Comparison of ENCODE assay signal across 10 cellular contexts in the genomic region with DNA sequence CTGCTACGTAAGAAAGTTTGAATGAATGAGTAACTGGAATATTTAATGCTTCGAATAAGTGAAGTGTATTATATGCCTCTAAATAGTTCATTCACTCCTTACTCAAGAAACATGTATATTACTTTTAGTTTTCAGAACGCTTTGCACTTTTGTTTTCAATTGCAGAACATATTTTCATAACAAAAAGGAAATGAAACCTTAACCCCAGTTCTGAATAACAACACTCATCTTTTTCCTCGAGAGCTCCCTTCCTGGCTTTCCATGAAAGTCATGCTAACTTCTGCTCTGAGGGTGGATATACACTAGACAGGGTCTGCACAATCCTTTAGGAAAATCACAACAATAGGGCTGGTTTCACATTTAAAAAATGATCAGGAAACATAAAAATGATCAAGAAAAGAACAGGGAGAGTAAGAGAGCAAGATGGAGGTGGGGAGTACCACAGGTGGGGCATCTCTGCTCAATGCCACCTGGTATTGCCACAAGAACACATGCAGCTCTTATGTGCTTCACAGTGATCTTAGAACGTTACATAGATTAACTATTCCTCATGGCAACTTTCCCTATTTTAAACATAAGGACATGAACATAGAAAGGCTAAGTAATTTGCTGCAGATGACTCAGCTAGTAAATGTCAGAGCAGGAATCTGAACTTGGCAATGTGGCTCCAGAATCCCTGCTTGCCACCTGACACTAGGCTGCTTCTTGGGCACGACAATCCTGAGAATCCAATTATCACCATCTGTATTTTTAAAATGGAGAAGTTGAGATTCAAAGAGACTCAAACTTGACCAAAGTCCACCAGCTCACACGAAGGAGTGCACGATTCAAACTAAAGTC.
DNase-seq lines count a peak whose midpoint lies in the region; ATAC-seq and TF ChIP-seq lines count a peak whose summit lies in the region.
"Had no signal": no experiment of that assay in that cellular context is flagged by ENCODE, and none has a peak within 500 bp of the region (broad histone marks: within the 10 kb centered on the region; RNA-seq: fewer than 3 reads in every experiment).

No MANE protein-coding gene starts in this region.

- H3K9me3 ChIP-seq in gastroesophageal sphincter: peaks cover 0 to 26% (median 0%) of the 10 kb centered on the region in 3 donors

- H3K36me3 ChIP-seq in gastroesophageal sphincter: no peaks in the 10 kb centered on the region

- DNase-seq in activated CD4-positive, alpha-beta T cell treated with anti-CD3 and anti-CD28 coated beads, Interleukin-2, amount 10 ng/mL, durations not matched to agents 24 days and 14 days: no peak
- DNase-seq in activated CD4-positive, alpha-beta T cell treated with anti-CD3 and anti-CD28 coated beads for 36 hours: no peak
- DNase-seq in glutamatergic neuron (no peak), hippocampal formation (lab: John Stamatoyannopoulos, UW) (no peak), Kasumi-1 (lab: John Stamatoyannopoulos, UW) (no peak)
- DNase-seq: effector memory CD8-positive, alpha-beta T cell had no signal

- POLR2A ChIA-PET in activated CD4-positive, alpha-beta T cell treated with anti-CD3 and anti-CD28 coated beads for 36 hours (lab: Charles Lee): interaction anchor here (0.6 kb wide), 1 partner anchor 96 kb away, joined by 3 read pairs; no protein-coding TSS in a partner anchor

- ATAC-seq in activated CD4-positive, alpha-beta T cell treated with anti-CD3 and anti-CD28 coated beads for 36 hours: no peak
- peak; percentile 67 for ATAC-seq in GM21447 (IDR thresholded peaks at IDR 0.05; ENCODE audit: unreplicated experiment)
- peak; percentile 69 for ATAC-seq in HG03280 (IDR thresholded peaks at IDR 0.05; ENCODE audit: unreplicated experiment)
- no peak for ATAC-seq in gastroesophageal sphincter
- ATAC-seq: effector memory CD8-positive, alpha-beta T cell had no signal

- H3K27me3 ChIP-seq in gastroesophageal sphincter: no peaks in the 10 kb centered on the region

- H3K27ac ChIP-seq in gastroesophageal sphincter: peak overlapping the region in 1 of 4 donors; percentile 15

- intact Hi-C loops in activated CD4-positive, alpha-beta T cell treated with anti-CD3 and anti-CD28 coated beads, Interleukin-2, amount 10 ng/mL, durations not matched to agents 24 days and 14 days (cut with micrococcal nuclease): no loop called here
- intact Hi-C loops in activated CD4-positive, alpha-beta T cell treated with anti-CD3 and anti-CD28 coated beads for 36 hours (cut with DNase I, micrococcal nuclease): no loop called here

- CTCF ChIA-PET in activated CD4-positive, alpha-beta T cell treated with anti-CD3 and anti-CD28 coated beads for 36 hours (lab: Charles Lee): interaction anchor here (0.6 to 1.0 kb wide), 3 partner anchors 25 to 458 kb away, joined by 3 to 4 read pairs (median 3); no protein-coding TSS in a partner anchor

- H3K4me3 ChIP-seq in gastroesophageal sphincter: no peak overlapping the region

- H3K27ac Mint-ChIP-seq in activated CD4-positive, alpha-beta T cell treated with anti-CD3 and anti-CD28 coated beads, Interleukin-2, amount 10 ng/mL, durations not matched to agents 24 days and 14 days: peak overlapping the region; percentile 69
- no peak overlapping the region for H3K27ac Mint-ChIP-seq in activated CD4-positive, alpha-beta T cell treated with anti-CD3 and anti-CD28 coated beads for 36 hours
- H3K27ac Mint-ChIP-seq in glutamatergic neuron (ENCODE audit: unreplicated experiment): peak overlapping the region; percentile 44
- H3K27ac Mint-ChIP-seq: activated T-helper 2 cell treated with anti-CD3 and anti-CD28 coated beads, Interferon-gamma antibody, Interleukin-2, Interleukin-4, amounts not matched to agents 10 μg/mL and 5 μg/mL and 100 μg/mL, durations not matched to agents 14 hours and 24 hours and 36 hours had no signal

- peaks cover 25% of the 10 kb centered on the region for H3K9me3 Mint-ChIP-seq in activated CD4-positive, alpha-beta T cell treated with anti-CD3 and anti-CD28 coated beads, Interleukin-2, amount 10 ng/mL, durations not matched to agents 24 days and 14 days
- H3K9me3 Mint-ChIP-seq in activated CD4-positive, alpha-beta T cell treated with anti-CD3 and anti-CD28 coated beads for 36 hours (ENCODE audit: low read depth): peaks cover 51% of the 10 kb centered on the region
- H3K9me3 Mint-ChIP-seq in glutamatergic neuron (ENCODE audit: unreplicated experiment): peaks cover 10% of the 10 kb centered on the region

- TF ChIP-seq CTCF in glutamatergic neuron (IDR thresholded peaks at IDR 0.05; ENCODE audit: partially characterized antibody, unreplicated experiment) (no peak), gastroesophageal sphincter (IDR thresholded peaks at IDR 0.05) (no peak)

- no peak for TF ChIP-seq POLR2A in gastroesophageal sphincter (IDR thresholded peaks at IDR 0.05)

- H3K4me3 Mint-ChIP-seq in activated CD4-positive, alpha-beta T cell treated with anti-CD3 and anti-CD28 coated beads, Interleukin-2, amount 10 ng/mL, durations not matched to agents 24 days and 14 days: no peak overlapping the region
- no peak overlapping the region for H3K4me3 Mint-ChIP-seq in activated CD4-positive, alpha-beta T cell treated with anti-CD3 and anti-CD28 coated beads for 36 hours
- H3K4me3 Mint-ChIP-seq in glutamatergic neuron (ENCODE audit: unreplicated experiment): no peak overlapping the region
- H3K4me3 Mint-ChIP-seq: effector memory CD8-positive, alpha-beta T cell had no signal

- 65 to 69% methylated on average over 8 of the region's 8 CpGs for WGBS in gastroesophageal sphincter (ENCODE audit: low coverage in 1 of 2), 2 donors

- H3K27me3 Mint-ChIP-seq in activated CD4-positive, alpha-beta T cell treated with anti-CD3 and anti-CD28 coated beads, Interleukin-2, amount 10 ng/mL, durations not matched to agents 24 days and 14 days: no peaks in the 10 kb centered on the region
- H3K27me3 Mint-ChIP-seq in activated CD4-positive, alpha-beta T cell treated with anti-CD3 and anti-CD28 coated beads for 36 hours: no peaks in the 10 kb centered on the region
- H3K27me3 Mint-ChIP-seq in glutamatergic neuron (ENCODE audit: unreplicated experiment): peaks cover 4% of the 10 kb centered on the region
- H3K27me3 Mint-ChIP-seq: effector memory CD8-positive, alpha-beta T cell had no signal

- H3K4me1 ChIP-seq in gastroesophageal sphincter: peaks cover 3 to 33% (median 7%) of the 10 kb centered on the region in 3 donors

- TF ChIP-seq EP300 in gastroesophageal sphincter (IDR thresholded peaks at IDR 0.05): no peak

- peaks cover 78% of the 10 kb centered on the region for H3K36me3 Mint-ChIP-seq in activated CD4-positive, alpha-beta T cell treated with anti-CD3 and anti-CD28 coated beads, Interleukin-2, amount 10 ng/mL, durations not matched to agents 24 days and 14 days (ENCODE audit: low read depth)
- H3K36me3 Mint-ChIP-seq in activated CD4-positive, alpha-beta T cell treated with anti-CD3 and anti-CD28 coated beads for 36 hours (ENCODE audit: low read depth): peaks cover 93% of the 10 kb centered on the region
- peaks cover 15% of the 10 kb centered on the region for H3K36me3 Mint-ChIP-seq in glutamatergic neuron (ENCODE audit: unreplicated experiment)

- peaks cover 21% of the 10 kb centered on the region for H3K4me1 Mint-ChIP-seq in activated CD4-positive, alpha-beta T cell treated with anti-CD3 and anti-CD28 coated beads, Interleukin-2, amount 10 ng/mL, durations not matched to agents 24 days and 14 days
- peaks cover 24% of the 10 kb centered on the region for H3K4me1 Mint-ChIP-seq in activated CD4-positive, alpha-beta T cell treated with anti-CD3 and anti-CD28 coated beads for 36 hours
- peaks cover 29% of the 10 kb centered on the region for H3K4me1 Mint-ChIP-seq in glutamatergic neuron (ENCODE audit: low read depth, unreplicated experiment)

Comparison
In these comparisons a context has a peak if more than half of its experiments do, and no peak if none do; other contexts are left out.
1. ATAC-seq: peak in GM21447 (single experiment) and HG03280 (single experiment); none in activated CD4-positive, alpha-beta T cell treated with anti-CD3 and anti-CD28 coated beads for 36 hours (single experiment) and gastroesophageal sphincter (single experiment).